Comparison of ENCODE assay signal across 1 cellular context in the genomic region with DNA sequence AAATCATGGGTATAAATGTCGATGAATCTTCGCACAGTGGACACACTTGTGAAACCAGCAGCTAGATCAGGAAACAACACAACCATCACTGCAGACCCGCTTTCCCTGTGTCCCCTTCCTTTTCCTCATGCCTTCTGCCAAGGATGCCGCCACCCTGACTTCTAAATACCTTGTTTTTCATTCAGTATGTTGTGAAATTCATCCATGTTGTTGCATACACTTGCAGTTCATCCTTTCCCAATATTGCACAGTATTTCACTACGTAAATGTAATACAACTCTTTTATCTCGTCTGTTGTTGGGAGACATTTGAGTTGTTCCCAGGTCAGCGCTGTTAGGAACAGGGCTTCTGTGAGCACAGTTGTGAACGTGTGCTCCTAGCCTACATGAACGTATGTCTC.
TF ChIP-seq lines count a peak whose summit lies in the region.

No MANE protein-coding gene starts in this region.

TF ChIP-seq in HepG2, 621 proteins besides CTCF, POLR2A, EP300 and RAD21:
- TF ChIP-seq, protein P1, sequence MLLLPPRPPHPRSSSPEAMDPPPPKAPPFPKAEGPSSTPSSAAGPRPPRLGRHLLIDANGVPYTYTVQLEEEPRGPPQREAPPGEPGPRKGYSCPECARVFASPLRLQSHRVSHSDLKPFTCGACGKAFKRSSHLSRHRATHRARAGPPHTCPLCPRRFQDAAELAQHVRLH (CRISPR knock-in tag; IDR thresholded peaks at IDR 0.05; ENCODE audit: borderline replicate concordance, low read depth) = no peak
- TF ChIP-seq ZNF207 (IDR thresholded peaks at IDR 0.05; ENCODE audit: borderline replicate concordance) = no peak
- peak; percentile 64; the same call in 1 of the 2 replicates for TF ChIP-seq CEBPB (IDR thresholded peaks at IDR 0.05; ENCODE audit: borderline replicate concordance, low read depth, low read length)
- TF ChIP-seq, protein P2, sequence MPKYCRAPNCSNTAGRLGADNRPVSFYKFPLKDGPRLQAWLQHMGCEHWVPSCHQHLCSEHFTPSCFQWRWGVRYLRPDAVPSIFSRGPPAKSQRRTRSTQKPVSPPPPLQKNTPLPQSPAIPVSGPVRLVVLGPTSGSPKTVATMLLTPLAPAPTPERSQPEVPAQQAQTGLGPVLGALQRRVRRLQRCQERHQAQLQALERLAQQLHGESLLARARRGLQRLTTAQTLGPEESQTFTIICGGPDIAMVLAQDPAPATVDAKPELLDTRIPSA (CRISPR knock-in tag; IDR thresholded peaks at IDR 0.05; ENCODE audit: borderline replicate concordance) = no peak
- TF ChIP-seq ZNF446 (CRISPR knock-in tag; IDR thresholded peaks at IDR 0.05) = no peak
- no peak for TF ChIP-seq ZBTB20 (CRISPR knock-in tag; IDR thresholded peaks at IDR 0.05; ENCODE audit: borderline replicate concordance, low read depth)
TF ChIP-seq in HepG2: peak in this region for 1.
